Comparison of ENCODE assay signal across 14 cellular contexts in the genomic region with DNA sequence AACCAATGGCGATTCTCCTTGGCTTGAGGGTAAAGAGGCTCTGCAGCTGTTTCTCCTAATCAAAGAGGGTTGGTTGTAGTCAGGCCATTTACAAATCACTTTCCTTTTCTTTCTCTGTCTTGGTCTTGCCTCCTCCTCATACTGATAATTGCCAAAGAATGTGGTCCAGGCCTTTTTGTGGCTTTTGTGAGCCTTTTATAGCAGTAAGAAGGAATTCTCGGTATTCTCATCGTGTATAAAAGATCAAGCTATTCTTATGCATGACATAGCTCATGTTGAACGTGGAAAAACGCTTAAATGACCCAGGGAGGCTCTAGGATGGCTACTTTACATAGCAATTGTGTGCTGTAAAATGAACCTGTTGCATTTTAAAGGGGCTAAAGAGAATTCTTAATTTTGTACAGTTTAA.
DNase-seq lines count a peak whose midpoint lies in the region; FAIRE-seq and TF ChIP-seq lines count a peak whose summit lies in the region.
"Had no signal": no experiment of that assay in that cellular context is flagged by ENCODE, and none has a peak within 500 bp of the region (broad histone marks: within the 10 kb centered on the region; RNA-seq: fewer than 3 reads in every experiment).

No MANE protein-coding gene starts in this region.

- no peaks in the 10 kb centered on the region for H3K23me2 ChIP-seq in H1 (ENCODE audit: low read depth, low read length)

- H2BK5ac ChIP-seq in H1 (ENCODE audit: low read depth, low read length) (0 out of 2 replicates have a peak overlapping the region, but pooled peaks have one; percentile 4), neuronal stem cell (ENCODE audit: low read length) (no peak overlapping the region)

- WGBS in H1 (ENCODE audit: extremely low coverage in 1 of 2, insufficient coverage in 1 of 2, insufficient read length in 1 of 2, insufficient replicate concordance in 2 of 2, low coverage in 1 of 2, low lambda C conversion rate in 2 of 2, missing lambda C conversion rate in 1 of 2), 2 experiments: 36% methylated on average over 5 of the region's 5 CpGs; no CpG with 5 or more reads in 1 of the 2 experiments
- no CpG with 5 or more reads among the region's 5 CpGs for WGBS in neuronal stem cell (ENCODE audit: extremely low coverage in 2 of 2, insufficient read length in 2 of 2, insufficient replicate concordance in 1 of 2), 2 donors

- H3K23ac ChIP-seq in H1 (ENCODE audit: insufficient read length): no peak overlapping the region
- H3K23ac ChIP-seq in neuronal stem cell (ENCODE audit: low read depth, low read length, poor library complexity): no peak overlapping the region

- no peak overlapping the region for H3K4ac ChIP-seq in H1 (replicated peaks; ENCODE audit: insufficient read length, low read depth, low read length)
- no peak overlapping the region for H3K4ac ChIP-seq in neuronal stem cell (ENCODE audit: low read length)

- DNase-seq in Daoy (ENCODE audit: low read depth) (peak; percentile 52), LoVo (ENCODE audit: low spot score) (peak; percentile 52), H1 (ENCODE audit: low read depth in 1 of 2, low spot score in 2 of 2) (peak; percentile 27 to 30), neuronal stem cell (ENCODE audit: low spot score) (no peak), cerebellar cortex (ENCODE audit: low spot score) (no peak), NCI-H82 treated with DMSO at 0.1 percent for 48 hours (lab: John Stamatoyannopoulos, UW; ENCODE audit: unreplicated experiment) (no peak), UCSD-AML1 (lab: John Stamatoyannopoulos, UW; ENCODE audit: unreplicated experiment) (no peak)
- DNase-seq in stimulated activated CD4-positive, alpha-beta T cell treated with anti-CD3 and anti-CD28 coated beads, Interleukin-12 subunit alpha, Interleukin-12 subunit beta, amount 100 ng/mL, for 4 hours: no peak
- DNase-seq: DMS 273 treated with DMSO at 0.1 percent for 48 hours, glutamatergic neuron, NCI-H187, nephron progenitor cell, SIG-M5, transverse colon had no signal

- CTCF ChIA-PET in H1 (lab: Charles Lee; ENCODE audit: partially characterized antibody): interaction anchor here (0.6 to 4.2 kb wide), 12 partner anchors 8 to 422 kb away, joined by 3 to 18 read pairs (median 4); no protein-coding TSS in a partner anchor

- H4K5ac ChIP-seq in H1 (ENCODE audit: insufficient read length, low read depth, low read length): no peak overlapping the region

- no peak for TF ChIP-seq POLR2A in H1 (IDR thresholded peaks at IDR 0.05; ENCODE audit: control extremely low read depth in 1 of 2, low read depth in 2 of 2, low read length in 2 of 2)

- H4K91ac ChIP-seq in H1 (replicated peaks; ENCODE audit: insufficient read length, low read length) (no peak overlapping the region), neuronal stem cell (ENCODE audit: low read depth, low read length, poor library complexity) (no peak overlapping the region)

- H3K14ac ChIP-seq in H1 (ENCODE audit: insufficient read length) (no peak overlapping the region), neuronal stem cell (ENCODE audit: low read length) (no peak overlapping the region)

- no peak overlapping the region for H3K18ac ChIP-seq in H1 (ENCODE audit: extremely low read depth, low read length)
- H3K18ac ChIP-seq in neuronal stem cell (ENCODE audit: low read length): no peak overlapping the region

- TF ChIP-seq CTCF in H1 (IDR thresholded peaks at IDR 0.05; ENCODE audit: control extremely low read depth in 1 of 3, insufficient read depth in 1 of 3, low read depth in 1 of 3, low read length in 3 of 3): no peak

- no peak for TF ChIP-seq RAD21 in H1 (IDR thresholded peaks at IDR 0.05 in 1 of 2, conservative IDR thresholded peaks at IDR 0.05 in 1 of 2; ENCODE audit: low read depth in 2 of 2, low read length in 2 of 2)

- H4K8ac ChIP-seq in H1 (ENCODE audit: extremely low read depth, insufficient read depth, low read length) (no peak overlapping the region), neuronal stem cell (ENCODE audit: low read depth, low read length) (no peak overlapping the region)

- H3K9me3 ChIP-seq in H1 (ENCODE audit: insufficient read depth in 2 of 2, low read depth in 1 of 2, low read length in 1 of 2): no peaks in the 10 kb centered on the region
- H3K9me3 ChIP-seq in neuronal stem cell (replicated peaks in 1 of 2; ENCODE audit: control insufficient read depth in 2 of 2, insufficient read depth in 1 of 2, low read depth in 1 of 2, low read length in 2 of 2): no peaks in the 10 kb centered on the region
- H3K9me3 ChIP-seq: transverse colon had no signal

- POLR2A ChIA-PET in H1 (lab: Charles Lee; ENCODE audit: partially characterized antibody): interaction anchor here (1.3 kb wide), 1 partner anchor 10 kb away, joined by 4 read pairs; no protein-coding TSS in a partner anchor

- H2BK20ac ChIP-seq in H1 (ENCODE audit: low read length): no peak overlapping the region

- no peak overlapping the region for H3K9ac ChIP-seq in H1 (replicated peaks in 1 of 4; ENCODE audit: extremely low read depth in 1 of 4, low read depth in 3 of 4, low read length in 3 of 4)
- no peak overlapping the region for H3K9ac ChIP-seq in neuronal stem cell (ENCODE audit: low read depth, low read length, poor library complexity)

- no peaks in the 10 kb centered on the region for H3K36me3 ChIP-seq in H1 (ENCODE audit: control insufficient read depth in 2 of 4, insufficient read depth in 4 of 4, low read length in 3 of 4)
- no peaks in the 10 kb centered on the region for H3K36me3 ChIP-seq in neuronal stem cell (replicated peaks in 1 of 2; ENCODE audit: control insufficient read depth in 2 of 2, insufficient read depth in 2 of 2, low read length in 2 of 2)
- H3K36me3 ChIP-seq: transverse colon had no signal

- H2AFZ ChIP-seq in H1 (ENCODE audit: low read length) (0 out of 2 replicates have a peak overlapping the region, but pooled peaks have one; percentile 11), neuronal stem cell (ENCODE audit: low read length) (peak overlapping the region; percentile 4)

- no peak for TF ChIP-seq EP300 in H1 (IDR thresholded peaks at IDR 0.05; ENCODE audit: borderline replicate concordance in 1 of 2, low read depth in 2 of 2, low read length in 2 of 2)

- H2BK15ac ChIP-seq in H1 (ENCODE audit: low read length): no peak overlapping the region
- H2BK15ac ChIP-seq in neuronal stem cell (ENCODE audit: low read length): no peak overlapping the region

- H3K79me2 ChIP-seq in H1 (ENCODE audit: control insufficient read depth in 1 of 2, insufficient read depth in 2 of 2, low read length in 2 of 2): no peaks in the 10 kb centered on the region

- H2BK12ac ChIP-seq in H1 (ENCODE audit: low read depth, low read length) (no peak overlapping the region), neuronal stem cell (ENCODE audit: low read length) (no peak overlapping the region)

- H3K79me1 ChIP-seq in H1 (ENCODE audit: low read depth, low read length) (no peaks in the 10 kb centered on the region), neuronal stem cell (ENCODE audit: low read depth, low read length) (no peaks in the 10 kb centered on the region)

- no peak overlapping the region for H3K56ac ChIP-seq in H1 (replicated peaks; ENCODE audit: insufficient read length, low read depth, low read length)

- H3K4me2 ChIP-seq in H1 (ENCODE audit: insufficient read depth in 1 of 2, low read depth in 2 of 2, low read length in 2 of 2) (peak overlapping the region in 1 of 2 experiments; percentile 36; a peak in 2 of 4 replicates), neuronal stem cell (ENCODE audit: insufficient read depth, low read length, poor library complexity, severe bottlenecking) (no peak overlapping the region)

- peaks cover 0 to 4% (median 2%) of the 10 kb centered on the region in 4 experiments; a peak in 5 of 7 replicates for H3K4me1 ChIP-seq in H1 (replicated peaks in 1 of 4; ENCODE audit: control insufficient read depth in 3 of 4, insufficient read depth in 4 of 4, low read length in 3 of 4)
- peaks cover 9 to 20% of the 10 kb centered on the region in 2 donors for H3K4me1 ChIP-seq in neuronal stem cell (ENCODE audit: control insufficient read depth in 2 of 2, insufficient read depth in 1 of 2, low read depth in 1 of 2, low read length in 2 of 2)
- H3K4me1 ChIP-seq: transverse colon had no signal

- H3K27me3 ChIP-seq in H1 (replicated peaks in 1 of 4; ENCODE audit: control insufficient read depth in 3 of 4, extremely low read depth in 1 of 4, insufficient read depth in 3 of 4, low read length in 3 of 4): no peaks in the 10 kb centered on the region
- peaks cover 0 to 5% (median 0%) of the 10 kb centered on the region in 3 experiments for H3K27me3 ChIP-seq in neuronal stem cell (ENCODE audit: control insufficient read depth in 3 of 3, insufficient read depth in 3 of 3, low read depth in 1 of 3, low read length in 3 of 3)
- H3K27me3 ChIP-seq: transverse colon had no signal

- H2AK5ac ChIP-seq in H1 (ENCODE audit: low read depth, low read length) (no peak overlapping the region), neuronal stem cell (ENCODE audit: low read depth, low read length) (no peak overlapping the region)

- no peak overlapping the region for H2BK120ac ChIP-seq in H1 (replicated peaks; ENCODE audit: low read depth, low read length)
- H2BK120ac ChIP-seq in neuronal stem cell (ENCODE audit: low read depth, low read length): no peak overlapping the region

- H3K4me3 ChIP-seq in H1 (ENCODE audit: extremely low read depth in 1 of 4, insufficient read depth in 2 of 4, low read depth in 3 of 4, low read length in 4 of 4) (no peak overlapping the region), neuronal stem cell (ENCODE audit: low read length in 2 of 2) (no peak overlapping the region)
- H3K4me3 ChIP-seq: transverse colon had no signal

- FAIRE-seq in H1 (lab: Jason Lieb, UNC): no peak

- H3K27ac ChIP-seq in H1 (ENCODE audit: low read depth, low read length) (no peak overlapping the region), neuronal stem cell (replicated peaks; ENCODE audit: low read length) (peak overlapping the region; percentile 13)

- H4K20me1 ChIP-seq in H1 (replicated peaks in 1 of 2; ENCODE audit: control insufficient read depth in 1 of 2, insufficient read depth in 2 of 2, low read length in 2 of 2): no peaks in the 10 kb centered on the region

TF ChIP-seq in H1, 55 proteins besides CTCF, POLR2A, EP300 and RAD21:
- TF ChIP-seq ASH2L (IDR thresholded peaks at IDR 0.05; ENCODE audit: low read length) (no peak), TEAD4 (IDR thresholded peaks at IDR 0.05; ENCODE audit: low read depth, low read length) (0 out of 2 replicates have a peak, but pooled peaks have one; percentile 39), CBX8 (IDR thresholded peaks at IDR 0.05; ENCODE audit: borderline replicate concordance, low read depth, low read length) (no peak), SIX5 (IDR thresholded peaks at IDR 0.05; ENCODE audit: low read depth, low read length) (no peak), YY1 (IDR thresholded peaks at IDR 0.05; ENCODE audit: low read depth, low read length) (no peak), JUND (IDR thresholded peaks at IDR 0.05; ENCODE audit: low read length) (no peak)

Comparison
In these comparisons a context has a peak if more than half of its experiments do, and no peak if none do; other contexts are left out.
1. DNase-seq: peak in Daoy (single experiment), LoVo (single experiment) and H1 (2 of 2); none in neuronal stem cell (single experiment), stimulated activated CD4-positive, alpha-beta T cell treated with anti-CD3 and anti-CD28 coated beads, Interleukin-12 subunit alpha, Interleukin-12 subunit beta, amount 100 ng/mL, for 4 hours (single experiment), cerebellar cortex (single experiment), NCI-H82 treated with DMSO at 0.1 percent for 48 hours (single experiment) and UCSD-AML1 (single experiment).